8 cellular contexts compared by ENCODE assay signal in the genomic region with DNA sequence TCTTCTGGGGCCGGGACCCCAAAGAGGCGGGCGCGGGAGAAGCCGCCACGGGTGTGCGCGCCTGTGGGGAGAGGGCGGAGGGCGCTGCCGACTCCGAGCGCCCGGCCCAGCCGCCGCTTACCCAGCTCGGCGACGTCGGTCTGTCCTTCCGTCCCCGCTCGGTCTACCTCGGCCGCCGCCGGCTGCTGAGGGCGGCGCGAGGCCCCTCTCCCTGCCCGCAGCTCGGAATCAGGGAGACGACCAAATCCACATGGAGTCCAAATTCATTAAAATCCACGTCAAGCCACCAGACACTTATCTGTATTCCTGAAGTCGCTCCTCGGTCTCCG. TPM values are rescaled to one million over a fixed set of nuclear protein-coding genes. Genes with fewer than 3 reads are reported as not detected.
DNase-seq lines count a peak whose midpoint lies in the region; ATAC-seq and TF ChIP-seq lines count a peak whose summit lies in the region.

No MANE protein-coding gene starts in this region.

- peaks cover 45% of the 10 kb centered on the region for H3K4me1 Mint-ChIP-seq in dendritic cell treated with granulocyte-macrophage colony-stimulating factor and Interleukin-4, amounts not matched to agents 40 ng/mL and 50 ng/mL, for 4 days (ENCODE audit: low read depth)

- no TSS peak for BruUV-seq in PC-9 (replicated peaks; lab: Mats Ljungman, UMichigan)

- peaks cover 47% of the 10 kb centered on the region for H3K79me2 ChIP-seq in PC-9 (ENCODE audit: low read depth)

- no peaks in the 10 kb centered on the region for H3K9me3 Mint-ChIP-seq in dendritic cell treated with granulocyte-macrophage colony-stimulating factor and Interleukin-4, amounts not matched to agents 40 ng/mL and 50 ng/mL, for 4 days

- ATAC-seq in mucosa of descending colon (peak; percentile 25), HG02623 (IDR thresholded peaks at IDR 0.05; ENCODE audit: unreplicated experiment) (no peak)

- POLR2A ChIA-PET in PC-9 (lab: Charles Lee; ENCODE audit: unreplicated experiment): no interaction called here

- TF ChIP-seq POLR2A in vagina (IDR thresholded peaks at IDR 0.05): no peak

- H3K27ac Mint-ChIP-seq in dendritic cell treated with granulocyte-macrophage colony-stimulating factor and Interleukin-4, amounts not matched to agents 40 ng/mL and 50 ng/mL, for 4 days: peak overlapping the region; percentile 89

- TF ChIP-seq CTCF in GM12864 (IDR thresholded peaks at IDR 0.05; ENCODE audit: low read depth, low read length, missing control alignments) (no peak), PC-9 (conservative IDR thresholded peaks at IDR 0.05) (no peak), mucosa of descending colon (IDR thresholded peaks at IDR 0.05) (no peak), vagina (IDR thresholded peaks at IDR 0.05) (no peak)

- H3K27ac ChIP-seq in PC-9 (no peak overlapping the region), vagina (peak overlapping the region; percentile 92)

- no peaks in the 10 kb centered on the region for H3K27me3 ChIP-seq in PC-9 (ENCODE audit: insufficient read depth, low read depth)
- no peaks in the 10 kb centered on the region for H3K27me3 ChIP-seq in vagina

- H3K4me1 ChIP-seq in PC-9 (replicated peaks; ENCODE audit: insufficient read depth): peaks cover 36% of the 10 kb centered on the region
- peaks cover 37% of the 10 kb centered on the region for H3K4me1 ChIP-seq in mucosa of descending colon (ENCODE audit: low read depth)
- H3K4me1 ChIP-seq in vagina: peaks cover 49% of the 10 kb centered on the region

- CTCF ChIA-PET in PC-9 (lab: Charles Lee): interaction anchor here (1.0 to 1.8 kb wide), 4 partner anchors 22 to 280 kb away, joined by 3 to 16 read pairs (median 4); no protein-coding TSS in a partner anchor

- H3K9me3 ChIP-seq in PC-9 (ENCODE audit: insufficient read depth, low read depth) (no peaks in the 10 kb centered on the region), mucosa of descending colon (no peaks in the 10 kb centered on the region), vagina (no peaks in the 10 kb centered on the region)

- peaks cover 55% of the 10 kb centered on the region for H3K27me3 Mint-ChIP-seq in dendritic cell treated with granulocyte-macrophage colony-stimulating factor and Interleukin-4, amounts not matched to agents 40 ng/mL and 50 ng/mL, for 4 days

- H3K36me3 ChIP-seq in PC-9 (ENCODE audit: low read depth) (no peaks in the 10 kb centered on the region), mucosa of descending colon (ENCODE audit: low read depth) (no peaks in the 10 kb centered on the region), vagina (no peaks in the 10 kb centered on the region)

- H2AFZ ChIP-seq in PC-9: peak overlapping the region; percentile 89

- H3K36me3 Mint-ChIP-seq in dendritic cell treated with granulocyte-macrophage colony-stimulating factor and Interleukin-4, amounts not matched to agents 40 ng/mL and 50 ng/mL, for 4 days (ENCODE audit: low read depth): peaks cover 8% of the 10 kb centered on the region

- intact Hi-C loops in PC-9 (cut with micrococcal nuclease; ENCODE audit: unreplicated experiment): loop anchor here (10.0 kb wide), 1 partner anchor 1111 kb away; no protein-coding TSS in a partner anchor
- intact Hi-C loops in dendritic cell treated with granulocyte-macrophage colony-stimulating factor and Interleukin-4, amounts not matched to agents 40 ng/mL and 50 ng/mL, for 4 days (cut with micrococcal nuclease): no loop called here
- intact Hi-C loops in mucosa of descending colon (cut with DNase I, micrococcal nuclease): loop anchor here in 1 of 2 donors (10.0 kb wide), 2 partner anchors 109 to 219 kb away; no protein-coding TSS in a partner anchor
- intact Hi-C loops in vagina (cut with DNase I): loop anchor here (5.0 kb wide), 2 partner anchors 156 to 221 kb away; no protein-coding TSS in a partner anchor

- H4K20me1 ChIP-seq in PC-9 (ENCODE audit: insufficient read depth): 0 out of 2 replicates have a peak, but pooled peaks cover 5% of the 10 kb centered on the region

- no peak for DNase-seq in GM12864 (ENCODE audit: low read depth)
- DNase-seq in PC-9: no peak
- DNase-seq in mucosa of descending colon: peak in 2 of 3 donors; percentile 26 to 56
- no peak for DNase-seq in vagina (ENCODE audit: extremely low spot score in 2 of 2)
- DNase-seq in HuH-7.5 (ENCODE audit: low spot score): no peak
- DNase-seq in NK-92 (lab: John Stamatoyannopoulos, UW; ENCODE audit: unreplicated experiment): no peak

- no peaks in the 10 kb centered on the region for H3K9me2 ChIP-seq in PC-9 (ENCODE audit: insufficient read depth)

- peaks cover 6% of the 10 kb centered on the region; the same call in 1 of the 2 replicates for H3F3A ChIP-seq in PC-9 (ENCODE audit: insufficient read depth, low read depth)

- peak overlapping the region; percentile 84 for H3K4me2 ChIP-seq in PC-9

- H3K4me3 Mint-ChIP-seq in dendritic cell treated with granulocyte-macrophage colony-stimulating factor and Interleukin-4, amounts not matched to agents 40 ng/mL and 50 ng/mL, for 4 days: peak overlapping the region; percentile 98

- H3K4me3 ChIP-seq in GM12864 (ENCODE audit: low read depth, low read length) (peak overlapping the region; percentile 43), PC-9 (peak overlapping the region; percentile 94), mucosa of descending colon (peak overlapping the region; percentile 85), vagina (peak overlapping the region; percentile 74 to 81)

RNA-seq across cellular contexts. Expression of a gene that starts 0.7 kb away (rescaled TPM):
- 10.2 and 15.6 TPM in 2 replicates for total RNA-seq in PC-9 (2021)
- total RNA-seq in mucosa of descending colon: 100 to 1,000 TPM in 1 of 3 donors, 10 to 100 TPM in 2; 65.5 to 127 (median 70.6) TPM
- total RNA-seq in vagina: 38.3 TPM

Comparison
In these comparisons a context has a peak if more than half of its experiments do, and no peak if none do; other contexts are left out.
1. DNase-seq: peak in mucosa of descending colon (2 of 3); none in GM12864 (single experiment), PC-9 (0 of 2), vagina (0 of 2), HuH-7.5 (single experiment) and NK-92 (single experiment).
2. H3K4me3 ChIP-seq: peak in every context shown above with its lines; median percentile 94 in PC-9; 85 in mucosa of descending colon; 78 in vagina; 43 in GM12864.